Comparison of ENCODE assay signal across 10 cellular contexts in the genomic region with DNA sequence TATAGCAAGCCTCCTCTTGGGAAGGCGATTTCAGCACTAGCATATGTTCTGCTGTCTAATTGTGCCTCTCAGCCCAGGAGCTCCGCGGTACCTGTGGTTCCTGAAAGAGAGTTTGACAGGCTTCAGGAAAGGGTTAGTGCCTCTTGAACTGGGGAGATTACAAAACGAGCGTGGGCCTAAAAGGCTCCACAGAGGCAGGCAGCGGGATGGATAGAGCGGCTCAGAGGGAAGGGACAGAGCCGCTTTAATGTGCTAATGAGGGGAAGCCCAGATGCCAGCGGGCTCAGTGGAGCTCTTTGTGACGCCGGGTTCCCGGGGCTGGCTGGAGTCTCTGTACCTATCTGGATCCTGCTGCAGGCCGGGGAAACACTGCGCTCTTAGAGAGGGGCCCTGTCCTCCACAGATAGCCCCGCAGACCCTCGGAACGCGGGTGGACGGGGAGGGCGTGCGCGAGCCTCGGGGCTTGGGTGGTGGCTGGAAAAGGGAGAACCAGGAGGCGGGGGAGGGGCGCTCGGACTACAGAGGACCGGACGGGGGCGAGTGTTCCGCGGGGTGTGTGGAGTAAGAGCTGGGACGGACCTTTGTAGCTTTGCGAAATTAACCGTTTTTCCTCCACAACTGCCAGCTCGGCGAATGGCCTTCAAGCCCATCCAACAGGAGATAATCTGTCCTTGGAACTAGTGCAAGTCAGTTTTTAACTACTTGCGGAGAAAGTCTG. TPM values are rescaled to one million over a fixed set of nuclear protein-coding genes. Genes with fewer than 3 reads are reported as not detected.
DNase-seq lines count a peak whose midpoint lies in the region; ATAC-seq and TF ChIP-seq lines count a peak whose summit lies in the region.
"Had no signal": no experiment of that assay in that cellular context is flagged by ENCODE, and none has a peak within 500 bp of the region (broad histone marks: within the 10 kb centered on the region; RNA-seq: fewer than 3 reads in every experiment).

No MANE protein-coding gene starts in this region.

- H3K4me1 Mint-ChIP-seq in naive thymus-derived CD8-positive, alpha-beta T cell, result no peaks in the 10 kb centered on the region

- H3K9ac ChIP-seq in GM23248 (no peak overlapping the region), SK-N-MC (ENCODE audit: insufficient read length) (no peak overlapping the region)

- H3F3A ChIP-seq in GM23248 (ENCODE audit: insufficient read depth), result no peaks in the 10 kb centered on the region

- H3K9me3 ChIP-seq in GM23248 (ENCODE audit: low read depth) (no peaks in the 10 kb centered on the region), SK-N-MC (ENCODE audit: low read depth, low read length) (no peaks in the 10 kb centered on the region), right cardiac atrium (ENCODE audit: control insufficient read depth, low read length) (no peaks in the 10 kb centered on the region), psoas muscle (no peaks in the 10 kb centered on the region)

- peak overlapping the region; percentile 44; the same call in 1 of the 2 replicates for H2AFZ ChIP-seq in GM23248

- intact Hi-C loops in right cardiac atrium (cut with DNase I) (no loop called here), psoas muscle (cut with DNase I) (no loop called here)

- in situ Hi-C loops in GM23248 (cut with MboI), result no loop called here

- peaks cover 4% of the 10 kb centered on the region; the same call in 1 of the 2 replicates for H3K4me1 ChIP-seq in GM23248 (ENCODE audit: insufficient read depth)
- H3K4me1 ChIP-seq in right cardiac atrium (ENCODE audit: control insufficient read depth, insufficient read depth, low read length), result no peaks in the 10 kb centered on the region
- H3K4me1 ChIP-seq in psoas muscle, result no peaks in the 10 kb centered on the region

- no peak for TF ChIP-seq CTCF in psoas muscle (IDR thresholded peaks at IDR 0.05)

- H3K27ac ChIP-seq in GM23248 (no peak overlapping the region), SK-N-MC (no peak overlapping the region), right cardiac atrium (ENCODE audit: low read length) (no peak overlapping the region), psoas muscle (no peak overlapping the region)

- H3K79me2 ChIP-seq in GM23248 (ENCODE audit: insufficient read depth), result no peaks in the 10 kb centered on the region

- no peak overlapping the region for H3K27ac Mint-ChIP-seq in naive thymus-derived CD8-positive, alpha-beta T cell

- H3K27me3 Mint-ChIP-seq in naive thymus-derived CD8-positive, alpha-beta T cell, result peaks cover 2 to 15% (median 9%) of the 10 kb centered on the region in 5 donors

- POLR2A ChIA-PET in naive thymus-derived CD8-positive, alpha-beta T cell (lab: Charles Lee), result no interaction called here

- peak overlapping the region; percentile 61 for H3K4me2 ChIP-seq in GM23248 (ENCODE audit: unreplicated experiment)

- no peaks in the 10 kb centered on the region for H4K20me1 ChIP-seq in GM23248 (ENCODE audit: insufficient read depth)

- 2 to 8% methylated on average over 22 to 37 of the region's 37 CpGs for WGBS in GM23248 (ENCODE audit: low coverage in 1 of 2, low lambda C conversion rate in 2 of 2, missing lambda C conversion rate in 2 of 2), 2 experiments
- 2% methylated on average over 37 of the region's 37 CpGs for WGBS in right cardiac atrium
- 2 to 3% (median 2%) methylated on average over 37 of the region's 37 CpGs for WGBS in psoas muscle, 3 donors

- H3K9me3 Mint-ChIP-seq in naive thymus-derived CD8-positive, alpha-beta T cell, result peaks cover 0 to 4% (median 0%) of the 10 kb centered on the region in 9 donors

- ATAC-seq in right cardiac atrium (peak; percentile 41 to 50), psoas muscle (peak in 1 of 4 donors; percentile 27), GM21737 (IDR thresholded peaks at IDR 0.05; ENCODE audit: unreplicated experiment) (no peak), HG03159 (IDR thresholded peaks at IDR 0.05; ENCODE audit: unreplicated experiment) (no peak), HG03565 (IDR thresholded peaks at IDR 0.05; ENCODE audit: unreplicated experiment) (no peak)
- ATAC-seq in naive thymus-derived CD8-positive, alpha-beta T cell, result no peak

- H3K36me3 Mint-ChIP-seq in naive thymus-derived CD8-positive, alpha-beta T cell, result no peaks in the 10 kb centered on the region

- no peaks in the 10 kb centered on the region for H3K9me2 ChIP-seq in GM23248 (ENCODE audit: insufficient read depth)

- DNase-seq in GM23248 (peak; percentile 6), SK-N-MC (ENCODE audit: low read depth, low spot score) (no peak), right cardiac atrium (peak in 2 of 3 donors; percentile 37 to 53), psoas muscle (peak in 1 of 2 donors; percentile 13)
- no peak for DNase-seq in naive thymus-derived CD8-positive, alpha-beta T cell

- H3K27me3 ChIP-seq in GM23248 (replicated peaks; ENCODE audit: insufficient read depth), result peaks cover 6% of the 10 kb centered on the region; the same call in 1 of the 2 replicates
- H3K27me3 ChIP-seq in right cardiac atrium (ENCODE audit: control insufficient read depth, insufficient read depth), result no peaks in the 10 kb centered on the region
- peaks cover 0 to 45% (median 3%) of the 10 kb centered on the region in 3 donors for H3K27me3 ChIP-seq in psoas muscle (ENCODE audit: insufficient read depth in 3 of 3, low read length in 2 of 3)

- H3K4me3 ChIP-seq in GM23248, result no peak overlapping the region
- H3K4me3 ChIP-seq in SK-N-MC, result peak overlapping the region; percentile 49
- H3K4me3 ChIP-seq in right cardiac atrium (ENCODE audit: low read length), result peak overlapping the region; percentile 26
- peak overlapping the region; percentile 50 for H3K4me3 ChIP-seq in psoas muscle

- no peaks in the 10 kb centered on the region for H3K36me3 ChIP-seq in GM23248 (ENCODE audit: low read depth)
- no peaks in the 10 kb centered on the region for H3K36me3 ChIP-seq in SK-N-MC (ENCODE audit: insufficient read depth, low read length)
- no peaks in the 10 kb centered on the region for H3K36me3 ChIP-seq in psoas muscle (ENCODE audit: insufficient read depth in 1 of 2, low read depth in 1 of 2)

- H3K4me3 Mint-ChIP-seq in naive thymus-derived CD8-positive, alpha-beta T cell, result no peak overlapping the region

RNA-seq across cellular contexts. Expression of gene SLC35F1, which starts 12.9 kb away (rescaled TPM):
- 0.76 TPM in 1 of 2 replicates, not detected in the other for total RNA-seq in GM23248 (2014; rRNA removed; shearing (Covaris generic))
- polyA plus RNA-seq in GM23248 (2016; fragmentation: Nextera tagmentation; extraction: Ambion mirVana) (not detected in 2 replicates), right cardiac atrium (1.4 TPM), psoas muscle (under 1 TPM; 0.04 to 0.18 (median 0.05) TPM)
- total RNA-seq in right cardiac atrium (1 to 10 TPM; 1.0 to 2.4 (median 2.1) TPM), psoas muscle (under 1 TPM in 3 of 4 donors, not detected in 1; 0.12 to 0.32 (median 0.17) TPM)
- total RNA-seq in naive thymus-derived CD8-positive, alpha-beta T cell, result not detected
- not detected for polyA plus RNA-seq in naive thymus-derived CD8-positive, alpha-beta T cell
- total RNA-seq: endothelial cell of umbilical vein; T-helper 2 cell treated with Interferon-gamma antibody and Interleukin-4, amounts not matched to agents 100 ng/mL and 5 ng/mL, for 36 hours had no signal
- polyA plus RNA-seq: endothelial cell of umbilical vein had no signal

Comparison
In these comparisons a context has a peak if more than half of its experiments do, and no peak if none do; other contexts are left out.
1. DNase-seq: peak in GM23248 (single experiment) and right cardiac atrium (2 of 3); none in SK-N-MC (single experiment) and naive thymus-derived CD8-positive, alpha-beta T cell (0 of 10).
2. ATAC-seq: peak in right cardiac atrium (2 of 2); none in GM21737 (single experiment), naive thymus-derived CD8-positive, alpha-beta T cell (0 of 2), HG03159 (single experiment) and HG03565 (single experiment).